ENCODE assay signal across 15 cellular contexts in genomic region chr10:73898730-73899400, GRCh38. TPM values are rescaled to one million over a fixed set of nuclear protein-coding genes. Genes with fewer than 3 reads are reported as not detected.
DNase-seq lines count a peak whose midpoint lies in the region; ATAC-seq and TF ChIP-seq lines count a peak whose summit lies in the region.
"Had no signal": no experiment of that assay in that cellular context is flagged by ENCODE, and none has a peak within 500 bp of the region (broad histone marks: within the 10 kb centered on the region; RNA-seq: fewer than 3 reads in every experiment).

No MANE protein-coding gene starts in this region.

- no peaks in the 10 kb centered on the region for H3K4me1 ChIP-seq in mucosa of descending colon (ENCODE audit: low read depth)

- H3K4me3 Mint-ChIP-seq in chondrocyte (ENCODE audit: unreplicated experiment): no peak overlapping the region
- no peak overlapping the region for H3K4me3 Mint-ChIP-seq in type B pancreatic cell
- H3K4me3 Mint-ChIP-seq: brain, IgD-negative memory B cell had no signal

- H3K27me3 Mint-ChIP-seq in chondrocyte (ENCODE audit: low read depth): no peaks in the 10 kb centered on the region
- H3K27me3 Mint-ChIP-seq in type B pancreatic cell: no peaks in the 10 kb centered on the region

- intact Hi-C loops in left ventricle myocardium superior (cut with micrococcal nuclease): no loop called here
- intact Hi-C loops in Right ventricle myocardium superior (cut with DNase I): no loop called here
- intact Hi-C loops in mucosa of descending colon (cut with DNase I, micrococcal nuclease): no loop called here

- peak overlapping the region; percentile 72 for H3K27ac Mint-ChIP-seq in chondrocyte (ENCODE audit: unreplicated experiment)
- peak overlapping the region; percentile 74 for H3K27ac Mint-ChIP-seq in type B pancreatic cell
- H3K27ac Mint-ChIP-seq: IgD-negative memory B cell had no signal

- H3K4me3 ChIP-seq in mucosa of descending colon: no peak overlapping the region
- H3K4me3 ChIP-seq: gastrocnemius medialis had no signal

- H3K36me3 Mint-ChIP-seq in chondrocyte (ENCODE audit: low read depth) (no peaks in the 10 kb centered on the region), type B pancreatic cell (no peaks in the 10 kb centered on the region)
- H3K36me3 Mint-ChIP-seq: brain, IgD-negative memory B cell had no signal

- H3K9me3 Mint-ChIP-seq in chondrocyte (ENCODE audit: low read depth): no peaks in the 10 kb centered on the region
- peaks cover 4% of the 10 kb centered on the region for H3K9me3 Mint-ChIP-seq in type B pancreatic cell
- H3K9me3 Mint-ChIP-seq: IgD-negative memory B cell had no signal

- H3K9me3 ChIP-seq in mucosa of descending colon: no peaks in the 10 kb centered on the region
- H3K9me3 ChIP-seq: gastrocnemius medialis had no signal

- DNase-seq in left ventricle myocardium superior (no peak), Right ventricle myocardium superior (no peak), chondrocyte (ENCODE audit: low spot score) (no peak), mucosa of descending colon (no peak), type B pancreatic cell (ENCODE audit: extremely low spot score, unreplicated experiment) (no peak), NCI-H82 (lab: John Stamatoyannopoulos, UW) (no peak), GM19240 (ENCODE audit: insufficient read length, low spot score) (no peak), erythroblast (lab: John Stamatoyannopoulos, UW) (no peak)
- DNase-seq: gastrocnemius medialis; GOT3; NCI-H1417 treated with DMSO at 0.1 percent for 48 hours; retina; stimulated activated naive CD8-positive, alpha-beta T cell treated with anti-CD3 and anti-CD28 coated beads, Interleukin-15, Interleukin-2, amounts not matched to agents 100 U/mL and 50 U/mL, for 24 hours had no signal

- no peaks in the 10 kb centered on the region for H3K36me3 ChIP-seq in mucosa of descending colon (ENCODE audit: low read depth)
- H3K36me3 ChIP-seq: gastrocnemius medialis had no signal

- TF ChIP-seq POLR2A in erythroblast (IDR thresholded peaks at IDR 0.05; ENCODE audit: low read length): no peak

- peak; percentile 49 for ATAC-seq in left ventricle myocardium superior
- ATAC-seq in Right ventricle myocardium superior (ENCODE audit: poor library complexity): no peak
- ATAC-seq in mucosa of descending colon: peak; percentile 7
- ATAC-seq: gastrocnemius medialis; stimulated activated naive CD8-positive, alpha-beta T cell treated with anti-CD3 and anti-CD28 coated beads, Interleukin-15, Interleukin-2, amounts not matched to agents 100 U/mL and 50 U/mL, for 24 hours had no signal

- peaks cover 38% of the 10 kb centered on the region for H3K4me1 Mint-ChIP-seq in chondrocyte (ENCODE audit: low read depth)
- H3K4me1 Mint-ChIP-seq in type B pancreatic cell (ENCODE audit: unreplicated experiment): no peaks in the 10 kb centered on the region
- H3K4me1 Mint-ChIP-seq: brain had no signal

- no peak for TF ChIP-seq CTCF in chondrocyte (IDR thresholded peaks at IDR 0.05)
- no peak for TF ChIP-seq CTCF in mucosa of descending colon (IDR thresholded peaks at IDR 0.05)
- TF ChIP-seq CTCF in type B pancreatic cell (conservative IDR thresholded peaks at IDR 0.05): no peak

RNA-seq across cellular contexts. Expression of gene PLAU, which starts 12.1 kb away (rescaled TPM):
- total RNA-seq in left ventricle myocardium superior (6.6 TPM), Right ventricle myocardium superior (7.5 TPM), chondrocyte (54.2 to 84.9 TPM (median 54.8 TPM) in 3 replicates), mucosa of descending colon (10 to 100 TPM in 1 of 3 donors, 1 to 10 TPM in 2; 4.6 to 10.3 (median 5.8) TPM), type B pancreatic cell (ENCODE audit: low replicate concordance) (3.5 and 5.5 TPM in 2 replicates)

RNA-seq across cellular contexts. Expression of gene CAMK2G, which starts 24.5 kb away (rescaled TPM):
- total RNA-seq in left ventricle myocardium superior (11.9 TPM), Right ventricle myocardium superior (11.2 TPM), chondrocyte (30.5 to 31.7 TPM (median 30.5 TPM) in 3 replicates), mucosa of descending colon (100 to 1,000 TPM in 1 of 3 donors, 10 to 100 TPM in 2; 53.5 to 141 (median 57.2) TPM), type B pancreatic cell (ENCODE audit: low replicate concordance) (24.9 and 27.5 TPM in 2 replicates)
